ENCODE assay signal across 1 cellular context in genomic region chr7:130356121-130356759, GRCh38.
TF ChIP-seq lines count a peak whose summit lies in the region.

No MANE protein-coding gene starts in this region.

TF ChIP-seq in PFSK-1, 5 proteins besides CTCF, POLR2A, EP300 and RAD21:
- TF ChIP-seq REST (IDR thresholded peaks at IDR 0.05; ENCODE audit: insufficient read depth in 1 of 2, low read depth in 2 of 2, low read length in 2 of 2), result 0 out of 4 replicates have a peak, but pooled peaks of 1 of the 2 experiments have one; percentile 11
- TF ChIP-seq POLR2AphosphoS5 (IDR thresholded peaks at IDR 0.05; ENCODE audit: low read depth, low read length), result no peak
- TF ChIP-seq SIN3A (IDR thresholded peaks at IDR 0.05; ENCODE audit: borderline replicate concordance, insufficient read depth, low read length), result no peak
- TF ChIP-seq FOXP2 (optimal IDR thresholded peaks at IDR 0.05; ENCODE audit: borderline replicate concordance, extremely low read depth, extremely low read length, insufficient read depth), result peak; percentile 89
- TF ChIP-seq TAF1 (IDR thresholded peaks at IDR 0.05; ENCODE audit: borderline replicate concordance, insufficient read depth, low read length), result no peak
